9 cellular contexts compared by ENCODE assay signal in genomic region chr22:29343313-29343805, GRCh38. TPM values are rescaled to one million over a fixed set of nuclear protein-coding genes. Genes with fewer than 3 reads are reported as not detected.
DNase-seq lines count a peak whose midpoint lies in the region; ATAC-seq, FAIRE-seq and TF ChIP-seq lines count a peak whose summit lies in the region.
"Had no signal": no experiment of that assay in that cellular context is flagged by ENCODE, and none has a peak within 500 bp of the region (broad histone marks: within the 10 kb centered on the region; RNA-seq: fewer than 3 reads in every experiment).

No MANE protein-coding gene starts in this region.

- peak overlapping the region; percentile 21 for H3K27ac ChIP-seq in osteoblast (ENCODE audit: low read depth, low read length)
- H3K27ac ChIP-seq in kidney (ENCODE audit: low read depth in 2 of 2, low read length in 2 of 2) = no peak overlapping the region

- no peak overlapping the region for H3K9ac ChIP-seq in kidney (ENCODE audit: low read length in 2 of 2)

- no peaks in the 10 kb centered on the region for H3K27me3 ChIP-seq in osteoblast (ENCODE audit: insufficient read depth, low read length)

- FAIRE-seq in kidney (lab: Jason Lieb, UNC) = no peak

- H3K4me1 ChIP-seq in osteoblast (ENCODE audit: insufficient read depth, low read length) (peaks cover 3% of the 10 kb centered on the region), mucosa of descending colon (ENCODE audit: low read depth) (no peaks in the 10 kb centered on the region), kidney (ENCODE audit: control insufficient read depth in 1 of 2, insufficient read depth in 1 of 2, low read depth in 1 of 2, low read length in 2 of 2) (no peaks in the 10 kb centered on the region)

- TF ChIP-seq CTCF in epithelial cell of esophagus (IDR thresholded peaks at IDR 0.05; ENCODE audit: insufficient read depth, low read depth, low read length, missing control alignments) (no peak), osteoblast (IDR thresholded peaks at IDR 0.05; ENCODE audit: extremely low read depth, low read depth, low read length) (no peak), mucosa of descending colon (IDR thresholded peaks at IDR 0.05) (no peak), kidney (IDR thresholded peaks at IDR 0.05; ENCODE audit: borderline replicate concordance, extremely low read depth, insufficient read depth) (no peak)

- H3K4me3 ChIP-seq in epithelial cell of esophagus (ENCODE audit: low read length) (no peak overlapping the region), osteoblast (ENCODE audit: insufficient read depth, low read length) (no peak overlapping the region), mucosa of descending colon (no peak overlapping the region), kidney (ENCODE audit: low read length in 2 of 2) (no peak overlapping the region)

- no peaks in the 10 kb centered on the region for H3K9me3 ChIP-seq in osteoblast (ENCODE audit: low read depth, low read length)
- no peaks in the 10 kb centered on the region for H3K9me3 ChIP-seq in mucosa of descending colon
- no peaks in the 10 kb centered on the region for H3K9me3 ChIP-seq in kidney (ENCODE audit: control insufficient read depth in 1 of 2, low read length in 2 of 2)

- peaks cover 10% of the 10 kb centered on the region for H4K20me1 ChIP-seq in osteoblast (ENCODE audit: insufficient read depth, low read length)

- peak; percentile 71 for DNase-seq in ELR (ENCODE audit: low read depth)
- peak; percentile 56 for DNase-seq in NCI-H226
- DNase-seq in epithelial cell of esophagus (ENCODE audit: low read depth) = peak; percentile 66
- peak; percentile 81 for DNase-seq in osteoblast (ENCODE audit: insufficient read length, low spot score, missing footprints)
- DNase-seq in mucosa of descending colon = no peak
- DNase-seq in HuH-7.5 (ENCODE audit: low spot score) = no peak
- DNase-seq in kidney = no peak
- DNase-seq: Karpas-422 had no signal

- no peak overlapping the region for H3K4me2 ChIP-seq in osteoblast (ENCODE audit: insufficient read depth, low read length)

- H2AFZ ChIP-seq in osteoblast (ENCODE audit: low read length) = no peak overlapping the region

- H3K36me3 ChIP-seq in osteoblast (ENCODE audit: insufficient read depth, low read length) (peaks cover 53% of the 10 kb centered on the region), mucosa of descending colon (ENCODE audit: low read depth) (no peaks in the 10 kb centered on the region), kidney (ENCODE audit: control insufficient read depth in 1 of 2, insufficient read depth in 2 of 2, low read length in 2 of 2) (peaks cover 47 to 57% of the 10 kb centered on the region in 2 donors)

- ATAC-seq in mucosa of descending colon (no peak), GM21723 (IDR thresholded peaks at IDR 0.05; ENCODE audit: unreplicated experiment) (no peak)

- intact Hi-C loops in mucosa of descending colon (cut with DNase I, micrococcal nuclease) = no loop called here
- intact Hi-C loops in kidney (cut with DNase I) = no loop called here

- no peaks in the 10 kb centered on the region for H3K79me2 ChIP-seq in osteoblast (ENCODE audit: insufficient read depth, low read length)

RNA-seq across cellular contexts. Expression of gene RASL10A, which starts 27.9 kb away (rescaled TPM):
- total RNA-seq in osteoblast (not detected in 2 replicates), mucosa of descending colon (1 to 10 TPM; 1.1 to 2.3 (median 1.4) TPM), kidney (1.2 TPM)
- polyA plus RNA-seq in kidney (ENCODE audit: insufficient read depth, low read depth, low replicate concordance) = 0.73 TPM

RNA-seq across cellular contexts. Expression of gene GAS2L1, which starts 36.9 kb away (rescaled TPM):
- total RNA-seq in osteoblast = 11.6 and 13.0 TPM in 2 replicates
- 10 to 100 TPM; 19.7 to 34.7 (median 24.7) TPM for total RNA-seq in mucosa of descending colon
- 27.2 TPM for total RNA-seq in kidney
- 24.2 TPM for polyA plus RNA-seq in kidney (ENCODE audit: insufficient read depth, low read depth, low replicate concordance)

RNA-seq across cellular contexts. Expression of gene AP1B1, which starts 45.0 kb away (rescaled TPM):
- total RNA-seq in osteoblast = 35.4 and 37.3 TPM in 2 replicates
- 100 to 1,000 TPM in 1 of 3 donors, 10 to 100 TPM in 2; 74.4 to 105 (median 88.8) TPM for total RNA-seq in mucosa of descending colon
- 82.9 TPM for total RNA-seq in kidney
- polyA plus RNA-seq in kidney (ENCODE audit: insufficient read depth, low read depth, low replicate concordance) = 50.5 TPM

Comparison
In these comparisons a context has a peak if more than half of its experiments do, and no peak if none do; other contexts are left out.
1. DNase-seq: peak in ELR (single experiment), NCI-H226 (single experiment), epithelial cell of esophagus (single experiment) and osteoblast (single experiment); none in mucosa of descending colon (0 of 3), HuH-7.5 (single experiment) and kidney (single experiment).